In genomic region chr17:41697122-41697962, GRCh38 we compare ENCODE assay signal across 10 cellular contexts. TPM values are rescaled to one million over a fixed set of nuclear protein-coding genes. Genes with fewer than 3 reads are reported as not detected.
DNase-seq lines count a peak whose midpoint lies in the region; ATAC-seq, FAIRE-seq and TF ChIP-seq lines count a peak whose summit lies in the region.
"Had no signal": no experiment of that assay in that cellular context is flagged by ENCODE, and none has a peak within 500 bp of the region (broad histone marks: within the 10 kb centered on the region; RNA-seq: fewer than 3 reads in every experiment).

No MANE protein-coding gene starts in this region.

- WGBS in K562 (ENCODE audit: insufficient coverage, low coverage, missing lambda C conversion rate): 18% methylated on average over 6 of the region's 6 CpGs

- in situ Hi-C loops in K562 (cut with MboI): no loop called here

- no peaks in the 10 kb centered on the region for H3K9me3 ChIP-seq in K562 (replicated peaks; ENCODE audit: control insufficient read depth, insufficient read depth, low read depth, low read length)
- H3K9me3 ChIP-seq in kidney (ENCODE audit: control insufficient read depth in 1 of 2, low read length in 2 of 2): no peaks in the 10 kb centered on the region

- H3K36me3 ChIP-seq in KMS-11 (ENCODE audit: insufficient read depth) (no peaks in the 10 kb centered on the region; the same call in 1 of the 2 replicates), K562 (ENCODE audit: control insufficient read depth, insufficient read depth, low read length) (peaks cover 22% of the 10 kb centered on the region), kidney (ENCODE audit: control insufficient read depth in 1 of 2, insufficient read depth in 2 of 2, low read length in 2 of 2) (peaks cover 11 to 13% of the 10 kb centered on the region in 2 donors)

- H3K4me3 ChIP-seq in KMS-11 (IDR thresholded peaks at IDR 0.05; ENCODE audit: insufficient read depth, low read depth, low read length): no peak overlapping the region
- no peak overlapping the region for H3K4me3 ChIP-seq in K562
- no peak overlapping the region for H3K4me3 ChIP-seq in kidney (ENCODE audit: low read length in 2 of 2)

- H2AFZ ChIP-seq in KMS-11 (ENCODE audit: low read depth) (peak overlapping the region; percentile 26), K562 (ENCODE audit: low read depth, low read length) (peak overlapping the region; percentile 74)

- intact Hi-C loops in K562 (cut with micrococcal nuclease) (no loop called here), kidney (cut with DNase I) (no loop called here)

- peak in 2 of 4 experiments; percentile 46 to 63 for DNase-seq in K562 (ENCODE audit: extremely low read depth in 1 of 4, low spot score in 3 of 4)
- peak; percentile 82 for DNase-seq in kidney
- DNase-seq in superior temporal gyrus (ENCODE audit: extremely low spot score): peak; percentile 70
- DNase-seq in NCI-H187 treated with DMSO at 0.1 percent for 48 hours (lab: John Stamatoyannopoulos, UW): no peak
- DNase-seq in NCI-H510A treated with DMSO at 0.1 percent for 48 hours (lab: John Stamatoyannopoulos, UW): no peak
- no peak for DNase-seq in NCI-H1930 (lab: John Stamatoyannopoulos, UW)
- DNase-seq: NCI-H1417 treated with DMSO at 0.1 percent for 48 hours; stimulated activated CD4-positive, alpha-beta T cell treated with anti-CD3 and anti-CD28 coated beads, Interleukin-4, amount 100 ng/mL, for 4 hours had no signal

- TF ChIP-seq CTCF in KMS-11 (conservative IDR thresholded peaks at IDR 0.05; ENCODE audit: low read depth, low read length) (no peak), K562 (IDR thresholded peaks at IDR 0.05 in 2 of 3, conservative IDR thresholded peaks at IDR 0.05 in 1 of 3; ENCODE audit: insufficient read depth in 2 of 3, low read depth in 1 of 3, low read length in 3 of 3) (no peak), kidney (IDR thresholded peaks at IDR 0.05; ENCODE audit: borderline replicate concordance, extremely low read depth, insufficient read depth) (no peak)

- no TSS peak for BruUV-seq in K562 (replicated peaks; lab: Mats Ljungman, UMichigan)

- H4K20me1 ChIP-seq in KMS-11 (ENCODE audit: insufficient read depth): peaks cover 1% of the 10 kb centered on the region; the same call in 1 of the 2 replicates
- H4K20me1 ChIP-seq in K562 (replicated peaks; ENCODE audit: control insufficient read depth, insufficient read depth, low read length): no peaks in the 10 kb centered on the region

- H3K4me1 ChIP-seq in KMS-11 (ENCODE audit: low read depth, poor library complexity, severe bottlenecking) (peaks cover 29% of the 10 kb centered on the region), K562 (replicated peaks in 1 of 2; ENCODE audit: control insufficient read depth in 2 of 2, insufficient read depth in 2 of 2, low read length in 2 of 2) (peaks cover 6 to 15% of the 10 kb centered on the region in 2 experiments; a peak in 3 of 5 replicates), kidney (ENCODE audit: control insufficient read depth in 1 of 2, insufficient read depth in 1 of 2, low read depth in 1 of 2, low read length in 2 of 2) (peaks cover 5 to 8% of the 10 kb centered on the region in 2 donors)

- no peak for TF ChIP-seq POLR2A in K562 (conservative IDR thresholded peaks at IDR 0.05)

- H3K9ac ChIP-seq in KMS-11: no peak overlapping the region
- H3K9ac ChIP-seq in K562 (ENCODE audit: insufficient read depth in 1 of 2, low read depth in 2 of 2, low read length in 2 of 2): peak overlapping the region in 1 of 2 experiments; percentile 23; a peak in 1 of 4 replicates
- peak overlapping the region in 1 of 2 donors; percentile 40 for H3K9ac ChIP-seq in kidney (ENCODE audit: low read length in 2 of 2)

- ATAC-seq in K562: peak; percentile 15; the same call in 2 of the 3 replicates
- no peak for ATAC-seq in HG02981 (IDR thresholded peaks at IDR 0.05; ENCODE audit: unreplicated experiment)

- peak; percentile 33; the same call in 1 of the 2 replicates for TF ChIP-seq EP300 in K562 (IDR thresholded peaks at IDR 0.05; ENCODE audit: low read length)

- CTCF ChIA-PET in K562 (lab: Yijun Ruan, JAX; ENCODE audit: low intra/inter-chr PET ratio): interaction anchor here (0.7 kb wide), 1 partner anchor 188 kb away, joined by 3 read pairs; no protein-coding TSS in a partner anchor

- peak overlapping the region; percentile 47 for H3K4me2 ChIP-seq in KMS-11
- no peak overlapping the region for H3K4me2 ChIP-seq in K562 (ENCODE audit: insufficient read depth, low read length)

- H3K27ac ChIP-seq in KMS-11 (peak overlapping the region; percentile 17; the same call in 1 of the 2 replicates), K562 (ENCODE audit: extremely low read depth, low read depth, low read length) (no peak overlapping the region), kidney (ENCODE audit: low read depth in 2 of 2, low read length in 2 of 2) (no peak overlapping the region)

- no peaks in the 10 kb centered on the region for H3K9me1 ChIP-seq in K562 (ENCODE audit: control insufficient read depth, insufficient read depth, low read length)

- H3K79me2 ChIP-seq in KMS-11 (ENCODE audit: insufficient read depth, low read depth): no peaks in the 10 kb centered on the region
- no peaks in the 10 kb centered on the region for H3K79me2 ChIP-seq in K562 (ENCODE audit: control insufficient read depth, insufficient read depth, low read length)

- H3K27me3 ChIP-seq in KMS-11 (ENCODE audit: insufficient read depth, low read depth): no peaks in the 10 kb centered on the region
- no peaks in the 10 kb centered on the region for H3K27me3 ChIP-seq in K562 (ENCODE audit: control insufficient read depth in 2 of 2, insufficient read depth in 2 of 2, low read length in 2 of 2)

- FAIRE-seq in K562 (lab: Jason Lieb, UNC) (peak; percentile 78), kidney (lab: Jason Lieb, UNC) (no peak)

- POLR2A ChIA-PET in K562 (lab: Yijun Ruan, JAX): interaction anchor here (0.7 to 1.0 kb wide), 2 partner anchors 8 to 9 kb away, joined by 3 to 5 read pairs; no protein-coding TSS in a partner anchor

- no peak for TF ChIP-seq RAD21 in K562 (CRISPR knock-in tag; conservative IDR thresholded peaks at IDR 0.05 in 1 of 2, IDR thresholded peaks at IDR 0.05 in 1 of 2)

RNA-seq across cellular contexts. Expression of gene EIF1, which starts 8.7 kb away (rescaled TPM):
- 298 and 342 TPM in 2 replicates for total RNA-seq in K562 (2011; cell fraction: chromatin; rRNA removed; ENCODE audit: low replicate concordance)
- 197 and 220 TPM in 2 replicates for total RNA-seq in K562 (2011; cell fraction: nucleolus; rRNA removed)
- total RNA-seq in K562 (2011; cell fraction: nucleoplasm; rRNA removed): 315 and 402 TPM in 2 replicates
- total RNA-seq in K562 (2014; rRNA removed): 81.3 and 85.7 TPM in 2 replicates
- total RNA-seq in K562 (2014; rRNA removed; fragmentation: Illumina TruSeq; extraction: Trizol): 95.4 and 115 TPM in 2 replicates
- total RNA-seq in K562 (2015; rRNA removed; fragmentation: Illumina TruSeq; extraction: Trizol): 67.0 and 77.8 TPM in 2 replicates
- 880 and 965 TPM in 2 replicates for total RNA-seq in K562 (2021)
- polyA plus RNA-seq in K562 (2011; rRNA removed): 255 and 320 TPM in 2 replicates
- 104 and 119 TPM in 2 replicates for polyA plus RNA-seq in K562 (2011; cell fraction: cytosol; rRNA removed)
- polyA plus RNA-seq in K562 (2011; cell fraction: nucleus; rRNA removed): 247 and 265 TPM in 2 replicates
- polyA plus RNA-seq in K562 (2012): 675 and 2,132 TPM in 2 replicates
- polyA plus RNA-seq in K562 (2014; fragmentation: Illumina TruSeq; extraction: Trizol): 612 and 683 TPM in 2 replicates
- 1,000 to 10,000 TPM; 1,018 to 1,204 TPM for polyA plus RNA-seq in K562 (2014; fragmentation: Nextera tagmentation; extraction: Ambion mirVana)
- 236 and 297 TPM in 2 replicates for polyA plus RNA-seq in K562 (2014; rRNA removed)
- 97.5 and 123 TPM in 2 replicates for polyA minus RNA-seq in K562 (2011; rRNA and poly(A)+ RNA removed)
- polyA minus RNA-seq in K562 (2011; cell fraction: cytosol; rRNA and poly(A)+ RNA removed): 123 and 125 TPM in 2 replicates
- polyA minus RNA-seq in K562 (2011; cell fraction: nucleus; rRNA and poly(A)+ RNA removed): 139 and 151 TPM in 2 replicates
- total RNA-seq in kidney: 842 TPM
- polyA plus RNA-seq in kidney (ENCODE audit: insufficient read depth, low read depth, low replicate concordance): 1,166 TPM

RNA-seq across cellular contexts. Expression of gene GAST, which starts 14.8 kb away (rescaled TPM):
- not detected in 2 replicates for total RNA-seq in K562 (2011; cell fraction: chromatin; rRNA removed; ENCODE audit: low replicate concordance)
- not detected in 2 replicates for total RNA-seq in K562 (2011; cell fraction: nucleolus; rRNA removed)
- total RNA-seq in K562 (2011; cell fraction: nucleoplasm; rRNA removed): not detected in 2 replicates
- total RNA-seq in K562 (2014; rRNA removed): not detected in 2 replicates
- total RNA-seq in K562 (2014; rRNA removed; fragmentation: Illumina TruSeq; extraction: Trizol): not detected in 2 replicates
- not detected in 2 replicates for total RNA-seq in K562 (2015; rRNA removed; fragmentation: Illumina TruSeq; extraction: Trizol)
- not detected in 2 replicates for total RNA-seq in K562 (2021)
- polyA plus RNA-seq in K562 (2011; rRNA removed): not detected in 2 replicates
- not detected in 2 replicates for polyA plus RNA-seq in K562 (2011; cell fraction: cytosol; rRNA removed)
- polyA plus RNA-seq in K562 (2011; cell fraction: nucleus; rRNA removed): not detected in 2 replicates
- polyA plus RNA-seq in K562 (2012): not detected in 2 replicates
- not detected in 2 replicates for polyA plus RNA-seq in K562 (2014; fragmentation: Illumina TruSeq; extraction: Trizol)
- not detected for polyA plus RNA-seq in K562 (2014; fragmentation: Nextera tagmentation; extraction: Ambion mirVana)
- not detected in 2 replicates for polyA plus RNA-seq in K562 (2014; rRNA removed)
- not detected in 2 replicates for polyA minus RNA-seq in K562 (2011; rRNA and poly(A)+ RNA removed)
- not detected in 2 replicates for polyA minus RNA-seq in K562 (2011; cell fraction: cytosol; rRNA and poly(A)+ RNA removed)
- not detected in 2 replicates for polyA minus RNA-seq in K562 (2011; cell fraction: nucleus; rRNA and poly(A)+ RNA removed)
- not detected for total RNA-seq in kidney
- polyA plus RNA-seq in kidney (ENCODE audit: insufficient read depth, low read depth, low replicate concordance): not detected

RNA-seq across cellular contexts. Expression of gene HAP1, which starts 37.1 kb away (rescaled TPM):
- total RNA-seq in K562 (2011; cell fraction: chromatin; rRNA removed; ENCODE audit: low replicate concordance): 0.09 TPM in 1 of 2 replicates, not detected in the other
- not detected in 2 replicates for total RNA-seq in K562 (2011; cell fraction: nucleolus; rRNA removed)
- not detected in 2 replicates for total RNA-seq in K562 (2011; cell fraction: nucleoplasm; rRNA removed)
- under 0.01 TPM in 1 of 2 replicates, not detected in the other for total RNA-seq in K562 (2014; rRNA removed)
- total RNA-seq in K562 (2014; rRNA removed; fragmentation: Illumina TruSeq; extraction: Trizol): not detected in 2 replicates
- total RNA-seq in K562 (2015; rRNA removed; fragmentation: Illumina TruSeq; extraction: Trizol): 0.04 TPM in 1 of 2 replicates, not detected in the other
- 0.09 TPM in 1 of 2 replicates, not detected in the other for total RNA-seq in K562 (2021)
- polyA plus RNA-seq in K562 (2011; rRNA removed): not detected in 2 replicates
- 0.04 TPM in 1 of 2 replicates, not detected in the other for polyA plus RNA-seq in K562 (2011; cell fraction: cytosol; rRNA removed)
- 0.07 and 0.15 TPM in 2 replicates for polyA plus RNA-seq in K562 (2011; cell fraction: nucleus; rRNA removed)
- polyA plus RNA-seq in K562 (2012): 0.04 TPM in 1 of 2 replicates, not detected in the other
- polyA plus RNA-seq in K562 (2014; fragmentation: Illumina TruSeq; extraction: Trizol): not detected in 2 replicates
- not detected for polyA plus RNA-seq in K562 (2014; fragmentation: Nextera tagmentation; extraction: Ambion mirVana)
- polyA plus RNA-seq in K562 (2014; rRNA removed): not detected in 2 replicates
- polyA minus RNA-seq in K562 (2011; rRNA and poly(A)+ RNA removed): not detected in 2 replicates
- not detected in 2 replicates for polyA minus RNA-seq in K562 (2011; cell fraction: cytosol; rRNA and poly(A)+ RNA removed)
- polyA minus RNA-seq in K562 (2011; cell fraction: nucleus; rRNA and poly(A)+ RNA removed): not detected in 2 replicates
- 1.3 TPM for total RNA-seq in kidney
- 0.99 TPM for polyA plus RNA-seq in kidney (ENCODE audit: insufficient read depth, low read depth, low replicate concordance)

Comparison
In these comparisons a context has a peak if more than half of its experiments do, and no peak if none do; other contexts are left out.
1. DNase-seq: peak in kidney (single experiment) and superior temporal gyrus (single experiment); none in NCI-H187 treated with DMSO at 0.1 percent for 48 hours (single experiment), NCI-H510A treated with DMSO at 0.1 percent for 48 hours (single experiment) and NCI-H1930 (0 of 2).